ENCODE assay signal across 9 cellular contexts in the genomic region with DNA sequence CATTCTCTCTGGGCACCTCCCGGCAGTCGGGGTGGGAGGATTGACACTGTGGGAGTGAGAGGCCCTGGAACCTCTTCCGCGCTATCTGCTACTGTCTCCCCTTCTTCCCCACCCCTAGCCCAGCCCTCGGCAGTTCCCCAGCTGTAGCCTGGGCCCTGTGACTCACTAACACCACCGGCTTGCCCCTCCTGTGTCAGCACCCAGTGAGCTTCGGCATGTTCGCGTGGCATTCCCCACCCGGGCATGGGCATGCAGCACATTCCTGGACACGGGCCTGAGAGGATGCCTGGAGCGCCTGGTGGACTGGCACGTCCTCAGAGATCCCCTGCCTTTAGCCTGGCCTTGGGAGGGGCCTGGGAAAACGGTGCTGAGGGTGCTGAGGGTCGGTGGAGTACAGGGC. TPM values are rescaled to one million over a fixed set of nuclear protein-coding genes. Genes with fewer than 3 reads are reported as not detected.
DNase-seq lines count a peak whose midpoint lies in the region; ATAC-seq, FAIRE-seq and TF ChIP-seq lines count a peak whose summit lies in the region.
"Had no signal": no experiment of that assay in that cellular context is flagged by ENCODE, and none has a peak within 500 bp of the region (broad histone marks: within the 10 kb centered on the region; RNA-seq: fewer than 3 reads in every experiment).

No MANE protein-coding gene starts in this region.

- POLR2A ChIA-PET in CD8-positive, alpha-beta T cell (lab: Charles Lee), result no interaction called here

- DNase-seq in CD8-positive, alpha-beta T cell, result no peak
- DNase-seq in left ventricle myocardium inferior (peak; percentile 85), GM12891 (ENCODE audit: insufficient read length, low spot score) (no peak), retina (no peak), NCI-H1436 (lab: John Stamatoyannopoulos, UW) (no peak)
- DNase-seq: activated CD8-positive, alpha-beta memory T cell treated with anti-CD3 and anti-CD28 coated beads, Interleukin-2, amount 50 U/mL, for 4 hours had no signal

- intact Hi-C loops in CD8-positive, alpha-beta T cell (cut with DNase I, micrococcal nuclease), result no loop called here
- intact Hi-C loops in left ventricle myocardium inferior (cut with micrococcal nuclease), result no loop called here

- no peaks in the 10 kb centered on the region for H3K79me2 ChIP-seq in parathyroid adenoma

- TF ChIP-seq POLR2A in GM12891 (IDR thresholded peaks at IDR 0.05; ENCODE audit: low read depth, low read length), result no peak

- H3K4me2 ChIP-seq in parathyroid adenoma (ENCODE audit: low read length), result peak overlapping the region; percentile 98

- peaks cover 17% of the 10 kb centered on the region for H3K4me1 ChIP-seq in CD8-positive, alpha-beta T cell (ENCODE audit: insufficient read depth, low read length)
- H3K4me1 ChIP-seq in left ventricle myocardium inferior (peaks cover 79% of the 10 kb centered on the region), parathyroid adenoma (peaks cover 3% of the 10 kb centered on the region)

- H3K4me1 Mint-ChIP-seq in CD8-positive, alpha-beta T cell (ENCODE audit: low read depth), result peaks cover 18% of the 10 kb centered on the region

- H3K9ac ChIP-seq in parathyroid adenoma, result no peak overlapping the region

- no peak for TF ChIP-seq CTCF in CD8-positive, alpha-beta T cell (IDR thresholded peaks at IDR 0.05)
- TF ChIP-seq CTCF in left ventricle myocardium inferior (IDR thresholded peaks at IDR 0.05; ENCODE audit: borderline replicate concordance) (no peak), parathyroid adenoma (IDR thresholded peaks at IDR 0.05) (no peak)

- peak overlapping the region; percentile 93 for H2AFZ ChIP-seq in parathyroid adenoma

- H3K4me3 ChIP-seq in CD8-positive, alpha-beta T cell (ENCODE audit: low read depth, low read length), result no peak overlapping the region
- H3K4me3 ChIP-seq in left ventricle myocardium inferior (peak overlapping the region; percentile 88), parathyroid adenoma (ENCODE audit: low read depth, low read length) (peak overlapping the region; percentile 64)

- no peaks in the 10 kb centered on the region for H3K27me3 ChIP-seq in CD8-positive, alpha-beta T cell (ENCODE audit: insufficient read depth, low read length)
- H3K27me3 ChIP-seq in left ventricle myocardium inferior (ENCODE audit: low read depth) (no peaks in the 10 kb centered on the region), parathyroid adenoma (ENCODE audit: control insufficient read depth, insufficient read depth, low read length) (no peaks in the 10 kb centered on the region)

- CTCF ChIA-PET in CD8-positive, alpha-beta T cell (lab: Charles Lee), result interaction anchor here (1.0 to 1.6 kb wide), 3 partner anchors 17 to 152 kb away, joined by 3 to 5 read pairs (median 4); no protein-coding TSS in a partner anchor

- FAIRE-seq in GM12891 (lab: Jason Lieb, UNC), result no peak

- no peak overlapping the region for H3K27ac ChIP-seq in CD8-positive, alpha-beta T cell (ENCODE audit: low read depth, low read length)
- H3K27ac ChIP-seq in left ventricle myocardium inferior (replicated peaks) (peak overlapping the region; percentile 94), parathyroid adenoma (no peak overlapping the region)

- no peak overlapping the region for H3K27ac Mint-ChIP-seq in CD8-positive, alpha-beta T cell

- no peaks in the 10 kb centered on the region for H3K36me3 Mint-ChIP-seq in CD8-positive, alpha-beta T cell

- no peaks in the 10 kb centered on the region for H3K27me3 Mint-ChIP-seq in CD8-positive, alpha-beta T cell (ENCODE audit: low read depth)

- H3K4me3 Mint-ChIP-seq in CD8-positive, alpha-beta T cell, result peak overlapping the region; percentile 90

- H3K9me3 ChIP-seq in CD8-positive, alpha-beta T cell (ENCODE audit: low read length), result no peaks in the 10 kb centered on the region
- H3K9me3 ChIP-seq in left ventricle myocardium inferior (replicated peaks), result no peaks in the 10 kb centered on the region
- no peaks in the 10 kb centered on the region for H3K9me3 ChIP-seq in parathyroid adenoma (ENCODE audit: control insufficient read depth, low read length)

- no peaks in the 10 kb centered on the region for H3K9me3 Mint-ChIP-seq in CD8-positive, alpha-beta T cell

- no peaks in the 10 kb centered on the region for H3K36me3 ChIP-seq in CD8-positive, alpha-beta T cell (ENCODE audit: insufficient read depth, low read length)
- H3K36me3 ChIP-seq in left ventricle myocardium inferior, result no peaks in the 10 kb centered on the region
- no peaks in the 10 kb centered on the region for H3K36me3 ChIP-seq in parathyroid adenoma (ENCODE audit: control insufficient read depth, insufficient read depth, low read length)

- no peak for ATAC-seq in CD8-positive, alpha-beta T cell
- ATAC-seq in SK-N-SH treated with all-trans-retinoic acid at 6 μM for 48 hours, result peak; percentile 7; the same call in 2 of the 3 replicates
- no peak for ATAC-seq in GM18511 (IDR thresholded peaks at IDR 0.05; ENCODE audit: unreplicated experiment)

TF ChIP-seq in SK-N-SH treated with all-trans-retinoic acid at 6 μM for 48 hours, 23 proteins besides CTCF, POLR2A, EP300 and RAD21:
- TF ChIP-seq, protein P1, sequence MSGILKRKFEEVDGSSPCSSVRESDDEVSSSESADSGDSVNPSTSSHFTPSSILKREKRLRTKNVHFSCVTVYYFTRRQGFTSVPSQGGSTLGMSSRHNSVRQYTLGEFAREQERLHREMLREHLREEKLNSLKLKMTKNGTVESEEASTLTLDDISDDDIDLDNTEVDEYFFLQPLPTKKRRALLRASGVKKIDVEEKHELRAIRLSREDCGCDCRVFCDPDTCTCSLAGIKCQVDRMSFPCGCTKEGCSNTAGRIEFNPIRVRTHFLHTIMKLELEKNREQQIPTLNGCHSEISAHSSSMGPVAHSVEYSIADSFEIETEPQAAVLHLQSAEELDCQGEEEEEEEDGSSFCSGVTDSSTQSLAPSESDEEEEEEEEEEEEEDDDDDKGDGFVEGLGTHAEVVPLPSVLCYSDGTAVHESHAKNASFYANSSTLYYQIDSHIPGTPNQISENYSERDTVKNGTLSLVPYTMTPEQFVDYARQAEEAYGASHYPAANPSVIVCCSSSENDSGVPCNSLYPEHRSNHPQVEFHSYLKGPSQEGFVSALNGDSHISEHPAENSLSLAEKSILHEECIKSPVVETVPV (CRISPR knock-in tag; IDR thresholded peaks at IDR 0.05), result no peak
- TF ChIP-seq ZC3H10 (CRISPR knock-in tag; IDR thresholded peaks at IDR 0.05), result no peak
- no peak for TF ChIP-seq TOX (CRISPR knock-in tag; IDR thresholded peaks at IDR 0.05; ENCODE audit: borderline replicate concordance)
- TF ChIP-seq GLIS3 (CRISPR knock-in tag; IDR thresholded peaks at IDR 0.05), result no peak
- TF ChIP-seq ZFP30 (CRISPR knock-in tag; IDR thresholded peaks at IDR 0.05), result no peak

TF ChIP-seq in GM12891, 5 proteins besides CTCF, POLR2A, EP300 and RAD21:
- no peak for TF ChIP-seq TAF1 (IDR thresholded peaks at IDR 0.05; ENCODE audit: low read depth, low read length)
- no peak for TF ChIP-seq SPI1 (IDR thresholded peaks at IDR 0.05; ENCODE audit: low read depth, low read length)
- no peak for TF ChIP-seq POU2F2 (IDR thresholded peaks at IDR 0.05; ENCODE audit: low read depth, low read length)
- no peak for TF ChIP-seq POLR2AphosphoS5 (IDR thresholded peaks at IDR 0.05; ENCODE audit: low read depth, low read length)
- TF ChIP-seq PAX5 (IDR thresholded peaks at IDR 0.05; ENCODE audit: insufficient read depth, low read length, severe bottlenecking), result no peak

RNA-seq across cellular contexts. Expression of a gene that starts 1.3 kb away (rescaled TPM):
- total RNA-seq in CD8-positive, alpha-beta T cell, result 1 to 10 TPM; 4.0 to 4.3 TPM
- total RNA-seq in left ventricle myocardium inferior, result 179 TPM
- polyA plus RNA-seq in GM12891 (2012; ENCODE audit: low read depth, missing spikeins), result 0.15 TPM

RNA-seq across cellular contexts. Expression of a gene that starts 49.9 kb away (rescaled TPM):
- not detected for total RNA-seq in CD8-positive, alpha-beta T cell
- total RNA-seq in left ventricle myocardium inferior, result not detected
- polyA plus RNA-seq in GM12891 (2012; ENCODE audit: low read depth, missing spikeins), result not detected

Comparison
In these comparisons a context has a peak if more than half of its experiments do, and no peak if none do; other contexts are left out.
1. RNA of a gene that starts 1.3 kb away (total RNA-seq): 179 TPM in left ventricle myocardium inferior (single experiment); 4.0 to 4.3 TPM in CD8-positive, alpha-beta T cell; every median in the first group is over 10 times any median in the second.